In the genomic region with DNA sequence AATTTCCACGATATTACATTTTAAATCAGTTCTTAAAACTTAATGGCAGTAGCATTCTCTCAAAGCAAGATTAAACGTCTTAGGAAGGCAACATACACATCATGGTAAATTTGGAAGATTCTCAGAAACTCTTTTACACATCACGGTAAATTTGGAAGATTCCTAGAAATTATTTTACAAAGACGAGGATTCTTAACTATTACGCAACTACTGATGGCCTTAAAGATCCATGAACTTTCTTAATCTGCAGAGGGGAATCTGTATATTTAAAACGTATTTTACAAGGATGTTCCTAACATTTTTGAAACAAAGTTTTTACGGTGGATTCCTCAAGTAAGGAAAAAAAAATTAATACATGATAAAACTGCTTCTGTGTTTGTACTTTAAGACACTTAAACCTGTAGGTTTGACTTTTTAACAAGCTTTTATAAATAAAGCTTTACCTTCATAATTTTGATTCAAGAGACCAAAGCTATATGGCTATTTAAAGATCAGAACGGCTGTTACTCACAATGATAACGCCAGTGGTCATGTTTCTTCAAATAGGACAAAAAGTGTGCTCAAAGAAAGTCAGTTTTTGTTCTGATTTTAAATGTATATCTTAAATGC, we compare ENCODE assay signal across 9 cellular contexts. TPM values are rescaled to one million over a fixed set of nuclear protein-coding genes. Genes with fewer than 3 reads are reported as not detected.
DNase-seq lines count a peak whose midpoint lies in the region; ATAC-seq and TF ChIP-seq lines count a peak whose summit lies in the region.
"Had no signal": no experiment of that assay in that cellular context is flagged by ENCODE, and none has a peak within 500 bp of the region (broad histone marks: within the 10 kb centered on the region; RNA-seq: fewer than 3 reads in every experiment).

No MANE protein-coding gene starts in this region.

- H3K9me3 ChIP-seq in right cardiac atrium (ENCODE audit: control insufficient read depth, low read length): no peaks in the 10 kb centered on the region

- H3K4me3 Mint-ChIP-seq in activated T-cell treated with anti-CD3 and anti-CD28 coated beads, Interleukin-2, amount 50 U/mL, for 24 hours: peak overlapping the region; percentile 97
- peak overlapping the region; percentile 93 to 96 for H3K4me3 Mint-ChIP-seq in stimulated activated naive CD8-positive, alpha-beta T cell treated with anti-CD3 and anti-CD28 coated beads, Interleukin-15, amount 100 ng/mL, for 72 hours

- no peaks in the 10 kb centered on the region for H3K27me3 ChIP-seq in right cardiac atrium (ENCODE audit: control insufficient read depth, insufficient read depth)

- H3K36me3 Mint-ChIP-seq in activated T-cell treated with anti-CD3 and anti-CD28 coated beads, Interleukin-2, amount 50 U/mL, for 24 hours (ENCODE audit: low read depth): peaks cover 31% of the 10 kb centered on the region

- intact Hi-C loops in right cardiac atrium (cut with DNase I): no loop called here

- H3K27ac ChIP-seq in VCaP (peak overlapping the region; percentile 86), right cardiac atrium (ENCODE audit: low read length) (no peak overlapping the region), caudate nucleus (ENCODE audit: low read depth, low read length) (no peak overlapping the region)

- H3K9me3 Mint-ChIP-seq in activated T-cell treated with anti-CD3 and anti-CD28 coated beads, Interleukin-2, amount 50 U/mL, for 24 hours: no peaks in the 10 kb centered on the region
- no peaks in the 10 kb centered on the region for H3K9me3 Mint-ChIP-seq in stimulated activated naive CD8-positive, alpha-beta T cell treated with anti-CD3 and anti-CD28 coated beads, Interleukin-15, amount 100 ng/mL, for 72 hours

- DNase-seq in activated T-cell treated with anti-CD3 and anti-CD28 coated beads, Interleukin-2, amount 50 U/mL, for 24 hours: no peak
- DNase-seq in activated T-cell treated with anti-CD3 and anti-CD28 coated beads, Interleukin-2, amount 50 U/mL, for 1 hour: no peak
- DNase-seq in right cardiac atrium (no peak), caudate nucleus (lab: John Stamatoyannopoulos, UW) (no peak), NOMO-1 treated with DMSO at 0.1 percent for 48 hours (lab: John Stamatoyannopoulos, UW; ENCODE audit: unreplicated experiment) (no peak), DMS 273 treated with DMSO at 0.1 percent for 48 hours (lab: John Stamatoyannopoulos, UW) (no peak)
- no peak for DNase-seq in stimulated activated naive CD8-positive, alpha-beta T cell treated with anti-CD3 and anti-CD28 coated beads, Interleukin-15, amount 100 ng/mL, for 72 hours
- DNase-seq: NCI-H524 had no signal

- peak overlapping the region; percentile 99 for H3K27ac Mint-ChIP-seq in activated T-cell treated with anti-CD3 and anti-CD28 coated beads, Interleukin-2, amount 50 U/mL, for 24 hours
- peak overlapping the region in 1 of 2 donors; percentile 74 for H3K27ac Mint-ChIP-seq in stimulated activated naive CD8-positive, alpha-beta T cell treated with anti-CD3 and anti-CD28 coated beads, Interleukin-15, amount 100 ng/mL, for 72 hours

- H3K4me3 ChIP-seq in right cardiac atrium (ENCODE audit: low read length): peak overlapping the region; percentile 71

- no peak for ATAC-seq in right cardiac atrium
- no peak for ATAC-seq in stimulated activated naive CD8-positive, alpha-beta T cell treated with anti-CD3 and anti-CD28 coated beads, Interleukin-15, amount 100 ng/mL, for 72 hours

- no peaks in the 10 kb centered on the region for H3K4me1 ChIP-seq in right cardiac atrium (ENCODE audit: control insufficient read depth, insufficient read depth, low read length)

- H3K27me3 Mint-ChIP-seq in activated T-cell treated with anti-CD3 and anti-CD28 coated beads, Interleukin-2, amount 50 U/mL, for 24 hours: no peaks in the 10 kb centered on the region
- no peaks in the 10 kb centered on the region for H3K27me3 Mint-ChIP-seq in stimulated activated naive CD8-positive, alpha-beta T cell treated with anti-CD3 and anti-CD28 coated beads, Interleukin-15, amount 100 ng/mL, for 72 hours

- peaks cover 62% of the 10 kb centered on the region for H3K4me1 Mint-ChIP-seq in activated T-cell treated with anti-CD3 and anti-CD28 coated beads, Interleukin-2, amount 50 U/mL, for 24 hours (ENCODE audit: low read depth)
- peaks cover 33% of the 10 kb centered on the region for H3K4me1 Mint-ChIP-seq in stimulated activated naive CD8-positive, alpha-beta T cell treated with anti-CD3 and anti-CD28 coated beads, Interleukin-15, amount 100 ng/mL, for 72 hours

- TF ChIP-seq CTCF in VCaP (conservative IDR thresholded peaks at IDR 0.05): no peak

- 43% methylated on average over 9 of the region's 9 CpGs for WGBS in right cardiac atrium

RNA-seq across cellular contexts. Expression of a gene that starts 1.7 kb away (rescaled TPM):
- 10 to 100 TPM; 27.6 to 39.2 (median 30.9) TPM for total RNA-seq in right cardiac atrium
- polyA plus RNA-seq in right cardiac atrium: 10.8 TPM

RNA-seq across cellular contexts. Expression of a gene that starts 15.2 kb away (rescaled TPM):
- 100 to 1,000 TPM; 737 to 882 (median 842) TPM for total RNA-seq in right cardiac atrium
- 1,357 TPM for polyA plus RNA-seq in right cardiac atrium
